27 cellular contexts compared by ENCODE assay signal in genomic region chr14:98731286-98731685, GRCh38.
"Had no signal": no experiment of that assay in that cellular context is flagged by ENCODE, and none has a peak within 500 bp of the region (broad histone marks: within the 10 kb centered on the region; RNA-seq: fewer than 3 reads in every experiment).

No MANE protein-coding gene starts in this region.

- H3K9me3 Mint-ChIP-seq: stimulated activated effector memory CD8-positive, alpha-beta T cell treated with anti-CD3 and anti-CD28 coated beads, Interleukin-12 subunit alpha, Interleukin-12 subunit beta, amount 100 ng/mL, for 72 hours had no signal

- H3K4me1 Mint-ChIP-seq: stimulated activated effector memory CD8-positive, alpha-beta T cell treated with anti-CD3 and anti-CD28 coated beads, Interleukin-12 subunit alpha, Interleukin-12 subunit beta, amount 100 ng/mL, for 72 hours; stimulated activated memory B cell treated with anti-CD40 and anti-IgM and Interleukin-4, amounts not matched to agents 10 μg/mL and 1 μg/mL and 100 μg/mL, for 72 hours; stimulated activated naive B cell treated with anti-CD40 and anti-IgM and Interleukin-4, amounts not matched to agents 10 μg/mL and 1 μg/mL and 100 μg/mL, for 72 hours; stimulated activated naive CD8-positive, alpha-beta T cell treated with anti-CD3 and anti-CD28 coated beads, Interleukin-15, amount 100 ng/mL, for 72 hours had no signal

- H3K27ac Mint-ChIP-seq: stimulated activated effector memory CD8-positive, alpha-beta T cell treated with anti-CD3 and anti-CD28 coated beads, Interleukin-12 subunit alpha, Interleukin-12 subunit beta, amount 100 ng/mL, for 72 hours; stimulated activated memory B cell treated with anti-CD40 and anti-IgM and Interleukin-4, amounts not matched to agents 10 μg/mL and 1 μg/mL and 100 μg/mL, for 72 hours; stimulated activated naive B cell treated with anti-CD40 and anti-IgM and Interleukin-4, amounts not matched to agents 10 μg/mL and 1 μg/mL and 100 μg/mL, for 72 hours; stimulated activated naive CD8-positive, alpha-beta T cell treated with anti-CD3 and anti-CD28 coated beads, Interleukin-15, amount 100 ng/mL, for 72 hours; stimulated activated naive CD8-positive, alpha-beta T cell treated with anti-CD3 and anti-CD28 coated beads, Interleukin-15, Interleukin-2, amounts not matched to agents 100 ng/mL and 50 ng/mL, for 24 hours had no signal

- H3K36me3 Mint-ChIP-seq: stimulated activated effector memory CD8-positive, alpha-beta T cell treated with anti-CD3 and anti-CD28 coated beads, Interleukin-12 subunit alpha, Interleukin-12 subunit beta, amount 100 ng/mL, for 72 hours; stimulated activated memory B cell treated with anti-CD40 and anti-IgM and Interleukin-4, amounts not matched to agents 10 μg/mL and 1 μg/mL and 100 μg/mL, for 72 hours; stimulated activated naive B cell treated with anti-CD40 and anti-IgM and Interleukin-4, amounts not matched to agents 10 μg/mL and 1 μg/mL and 100 μg/mL, for 72 hours had no signal

- H3K4me3 ChIP-seq: stomach, suprapubic skin, testis, thoracic aorta, thyroid gland, tibial artery, tibial nerve, transverse colon, upper lobe of left lung, upper lobe of right lung, uterus, vagina had no signal

- DNase-seq: stimulated activated CD4-positive, alpha-beta T cell treated with anti-CD3 and anti-CD28 coated beads, Interleukin-2, amount 100 ng/mL, for 24 hours; stimulated activated CD4-positive, alpha-beta T cell treated with anti-CD3 and anti-CD28 coated beads, Interleukin-2, amount 100 ng/mL, for 48 hours; stimulated activated CD4-positive, alpha-beta T cell treated with anti-CD3 and anti-CD28 coated beads, Interleukin-4, amount 100 ng/mL, for 1 hour; stimulated activated CD4-positive, alpha-beta T cell treated with anti-CD3 and anti-CD28 coated beads, Interleukin-4, amount 100 ng/mL, for 24 hours; stimulated activated CD4-positive, alpha-beta T cell treated with anti-CD3 and anti-CD28 coated beads, Interleukin-4, amount 100 ng/mL, for 4 hours; stimulated activated CD8-positive, alpha-beta memory T cell treated with anti-CD3 and anti-CD28 coated beads, Interleukin-4, amount 100 ng/mL, for 48 hours; stimulated activated naive B cell treated with anti-CD40 and anti-IgM and Interleukin-4, amounts not matched to agents 10 μg/mL and 1 μg/mL and 100 μg/mL, for 72 hours; stimulated activated naive CD4-positive, alpha-beta T cell; stimulated activated naive CD4-positive, alpha-beta T cell treated with Interleukin-2 at 50 U/mL for 16 hours; stimulated activated naive CD8-positive, alpha-beta T cell treated with anti-CD3 and anti-CD28 coated beads, Interleukin-15, amount 100 ng/mL, for 72 hours; stimulated activated naive CD8-positive, alpha-beta T cell treated with anti-CD3 and anti-CD28 coated beads, Interleukin-15, Interleukin-2, amounts not matched to agents 100 U/mL and 50 U/mL, for 24 hours; stomach; substantia nigra; testis; thyroid gland; tibial artery; transverse colon; upper lobe of left lung; upper lobe of right lung; uterus had no signal

- H3K9me3 ChIP-seq: stomach, suprapubic skin, testis, thoracic aorta, thyroid gland, tibial artery, tibial nerve, transverse colon, upper lobe of left lung, upper lobe of right lung, uterus, vagina had no signal

- H3K27me3 Mint-ChIP-seq: stimulated activated memory B cell treated with anti-CD40 and anti-IgM and Interleukin-4, amounts not matched to agents 10 μg/mL and 1 μg/mL and 100 μg/mL, for 72 hours; stimulated activated naive B cell treated with anti-CD40 and anti-IgM and Interleukin-4, amounts not matched to agents 10 μg/mL and 1 μg/mL and 100 μg/mL, for 72 hours; stimulated activated naive CD8-positive, alpha-beta T cell treated with anti-CD3 and anti-CD28 coated beads, Interleukin-15, amount 100 ng/mL, for 72 hours; stimulated activated naive CD8-positive, alpha-beta T cell treated with anti-CD3 and anti-CD28 coated beads, Interleukin-15, Interleukin-2, amounts not matched to agents 100 ng/mL and 50 ng/mL, for 24 hours had no signal

- H3K27ac ChIP-seq: stomach, suprapubic skin, testis, thoracic aorta, thyroid gland, tibial artery, tibial nerve, transverse colon, upper lobe of left lung, upper lobe of right lung, uterus, vagina had no signal

- ATAC-seq: stimulated activated effector memory CD8-positive, alpha-beta T cell treated with anti-CD3 and anti-CD28 coated beads, Interleukin-12 subunit alpha, Interleukin-12 subunit beta, amount 100 ng/mL, for 72 hours; stimulated activated memory B cell treated with anti-CD40 and anti-IgM and Interleukin-4, amounts not matched to agents 10 μg/mL and 1 μg/mL and 100 μg/mL, for 72 hours; stimulated activated naive B cell treated with anti-CD40 and anti-IgM and Interleukin-4, amounts not matched to agents 10 μg/mL and 1 μg/mL and 100 μg/mL, for 72 hours; stimulated activated naive CD8-positive, alpha-beta T cell treated with anti-CD3 and anti-CD28 coated beads, Interleukin-15, amount 100 ng/mL, for 72 hours; stimulated activated naive CD8-positive, alpha-beta T cell treated with anti-CD3 and anti-CD28 coated beads, Interleukin-15, Interleukin-2, amounts not matched to agents 100 U/mL and 50 U/mL, for 24 hours; upper lobe of right lung had no signal

- H3K4me1 ChIP-seq: stomach, suprapubic skin, testis, thyroid gland, tibial artery, tibial nerve, transverse colon, upper lobe of left lung, upper lobe of right lung, uterus, vagina had no signal

- H3K36me3 ChIP-seq: stomach, suprapubic skin, thoracic aorta, thyroid gland, tibial artery, tibial nerve, transverse colon, upper lobe of left lung, upper lobe of right lung, uterus, vagina had no signal

- H3K27me3 ChIP-seq: testis, thyroid gland, tibial nerve, upper lobe of left lung, uterus, vagina had no signal

- H3K4me3 Mint-ChIP-seq: stimulated activated effector memory CD8-positive, alpha-beta T cell treated with anti-CD3 and anti-CD28 coated beads, Interleukin-12 subunit alpha, Interleukin-12 subunit beta, amount 100 ng/mL, for 72 hours; stimulated activated memory B cell treated with anti-CD40 and anti-IgM and Interleukin-4, amounts not matched to agents 10 μg/mL and 1 μg/mL and 100 μg/mL, for 72 hours; stimulated activated naive B cell treated with anti-CD40 and anti-IgM and Interleukin-4, amounts not matched to agents 10 μg/mL and 1 μg/mL and 100 μg/mL, for 72 hours; stimulated activated naive CD8-positive, alpha-beta T cell treated with anti-CD3 and anti-CD28 coated beads, Interleukin-15, amount 100 ng/mL, for 72 hours; stimulated activated naive CD8-positive, alpha-beta T cell treated with anti-CD3 and anti-CD28 coated beads, Interleukin-15, Interleukin-2, amounts not matched to agents 100 ng/mL and 50 ng/mL, for 24 hours had no signal
